ENCODE assay signal across 11 cellular contexts in genomic region chr17:40534431-40535189, GRCh38. TPM values are rescaled to one million over a fixed set of nuclear protein-coding genes. Genes with fewer than 3 reads are reported as not detected.
DNase-seq lines count a peak whose midpoint lies in the region; ATAC-seq and TF ChIP-seq lines count a peak whose summit lies in the region.
"Had no signal": no experiment of that assay in that cellular context is flagged by ENCODE, and none has a peak within 500 bp of the region (broad histone marks: within the 10 kb centered on the region; RNA-seq: fewer than 3 reads in every experiment).

No MANE protein-coding gene starts in this region.

- ATAC-seq in GM23338 (peak; percentile 22; the same call in 2 of the 3 replicates), SK-N-SH treated with all-trans-retinoic acid at 6 μM for 48 hours (no peak), psoas muscle (no peak)
- no peak for ATAC-seq in effector memory CD8-positive, alpha-beta T cell (replicated peaks)

- no peaks in the 10 kb centered on the region for H3F3A ChIP-seq in GM23338 (replicated peaks; ENCODE audit: low read depth)

- no peaks in the 10 kb centered on the region for H3K27me3 ChIP-seq in BLaER1
- no peaks in the 10 kb centered on the region for H3K27me3 ChIP-seq in GM23338 (ENCODE audit: insufficient read depth)
- H3K27me3 ChIP-seq in psoas muscle (ENCODE audit: insufficient read depth in 3 of 3, low read length in 2 of 3): no peaks in the 10 kb centered on the region

- H3K36me3 ChIP-seq in BLaER1 (no peaks in the 10 kb centered on the region), GM23338 (ENCODE audit: insufficient read depth) (no peaks in the 10 kb centered on the region), psoas muscle (ENCODE audit: insufficient read depth in 1 of 2, low read depth in 1 of 2) (no peaks in the 10 kb centered on the region)

- DNase-seq in GM23338 (ENCODE audit: low spot score): no peak
- DNase-seq in effector memory CD8-positive, alpha-beta T cell: no peak
- DNase-seq in osteocyte (ENCODE audit: extremely low spot score, unreplicated experiment): no peak
- no peak for DNase-seq in stimulated activated CD4-positive, alpha-beta T cell treated with anti-CD3 and anti-CD28 coated beads, Interleukin-4, amount 100 ng/mL, for 1 hour
- DNase-seq in ecto neural progenitor cell (ENCODE audit: low spot score): no peak
- DNase-seq in psoas muscle: no peak
- DNase-seq: glutamatergic neuron, NCI-H1436 treated with DMSO at 0.1 percent for 48 hours had no signal

- H3K4me3 Mint-ChIP-seq in GM23338 (no peak overlapping the region), osteocyte (ENCODE audit: unreplicated experiment) (no peak overlapping the region)
- H3K4me3 Mint-ChIP-seq in effector memory CD8-positive, alpha-beta T cell: peak overlapping the region; percentile 33 to 48

- no peak overlapping the region for H3K4me3 ChIP-seq in BLaER1
- no peak overlapping the region for H3K4me3 ChIP-seq in GM23338
- no peak overlapping the region for H3K4me3 ChIP-seq in psoas muscle

- no peak overlapping the region for H3K27ac Mint-ChIP-seq in GM23338
- peak overlapping the region; percentile 98 for H3K27ac Mint-ChIP-seq in effector memory CD8-positive, alpha-beta T cell
- peak overlapping the region; percentile 90 for H3K27ac Mint-ChIP-seq in osteocyte (ENCODE audit: unreplicated experiment)

- no peaks in the 10 kb centered on the region for H3K36me3 Mint-ChIP-seq in GM23338 (ENCODE audit: low read depth)
- H3K36me3 Mint-ChIP-seq in effector memory CD8-positive, alpha-beta T cell (ENCODE audit: insufficient read depth): peaks cover 17% of the 10 kb centered on the region
- H3K36me3 Mint-ChIP-seq in osteocyte (ENCODE audit: unreplicated experiment): no peaks in the 10 kb centered on the region

- peak overlapping the region; percentile 18; the same call in 1 of the 2 replicates for H3K27ac ChIP-seq in BLaER1
- H3K27ac ChIP-seq in GM23338 (ENCODE audit: low read depth): no peak overlapping the region
- H3K27ac ChIP-seq in psoas muscle: no peak overlapping the region

- H3K4me1 Mint-ChIP-seq in GM23338 (peaks cover 24% of the 10 kb centered on the region), osteocyte (ENCODE audit: unreplicated experiment) (peaks cover 84% of the 10 kb centered on the region)
- peaks cover 64 to 71% of the 10 kb centered on the region in 2 donors for H3K4me1 Mint-ChIP-seq in effector memory CD8-positive, alpha-beta T cell (ENCODE audit: low read depth in 2 of 2)

- H3K4me2 ChIP-seq in BLaER1: peak overlapping the region; percentile 52; the same call in 1 of the 2 replicates
- no peak overlapping the region for H3K4me2 ChIP-seq in GM23338

- TF ChIP-seq CTCF in GM23338 (conservative IDR thresholded peaks at IDR 0.05; ENCODE audit: low read depth in 2 of 2) (no peak), osteocyte (IDR thresholded peaks at IDR 0.05) (no peak), psoas muscle (IDR thresholded peaks at IDR 0.05) (no peak)

- no peak overlapping the region for H2AFZ ChIP-seq in GM23338

- WGBS in psoas muscle, 3 donors: 87 to 91% (median 88%) methylated on average over 11 of the region's 11 CpGs

- H3K9me3 Mint-ChIP-seq in GM23338 (no peaks in the 10 kb centered on the region; the same call in 1 of the 3 replicates), osteocyte (ENCODE audit: unreplicated experiment) (no peaks in the 10 kb centered on the region)
- H3K9me3 Mint-ChIP-seq in effector memory CD8-positive, alpha-beta T cell: no peaks in the 10 kb centered on the region

- no peaks in the 10 kb centered on the region for H4K20me1 ChIP-seq in BLaER1
- no peaks in the 10 kb centered on the region for H4K20me1 ChIP-seq in GM23338 (replicated peaks; ENCODE audit: insufficient read depth)

- peaks cover 85% of the 10 kb centered on the region for H3K4me1 ChIP-seq in BLaER1
- peaks cover 4% of the 10 kb centered on the region; the same call in 1 of the 2 replicates for H3K4me1 ChIP-seq in GM23338 (ENCODE audit: insufficient read depth)
- H3K4me1 ChIP-seq in psoas muscle: peaks cover 34% of the 10 kb centered on the region

- H3K9me3 ChIP-seq in BLaER1 (no peaks in the 10 kb centered on the region), psoas muscle (no peaks in the 10 kb centered on the region)

- no peaks in the 10 kb centered on the region for H3K9me2 ChIP-seq in GM23338 (ENCODE audit: insufficient read depth)

- no peak overlapping the region for H3K9ac ChIP-seq in BLaER1

- no peaks in the 10 kb centered on the region for H3K79me2 ChIP-seq in GM23338 (replicated peaks; ENCODE audit: insufficient read depth)

- intact Hi-C loops in psoas muscle (cut with DNase I): loop anchor here (5.0 to 10.0 kb wide), 4 partner anchors 92 to 230 kb away; partner anchors contain the start of genes IGFBP4 (in 1 of the 2) and RARA (in 1 of the 2)

- H3K27me3 Mint-ChIP-seq in GM23338 (ENCODE audit: insufficient read depth, low read depth, poor library complexity) (peaks cover 23% of the 10 kb centered on the region), osteocyte (ENCODE audit: unreplicated experiment) (no peaks in the 10 kb centered on the region)
- H3K27me3 Mint-ChIP-seq in effector memory CD8-positive, alpha-beta T cell: no peaks in the 10 kb centered on the region

TF ChIP-seq in GM23338, 12 proteins besides CTCF, POLR2A, EP300 and RAD21 (continues in another document):
- TF ChIP-seq STAT1 (IDR thresholded peaks at IDR 0.05; ENCODE audit: unreplicated experiment) (no peak), ZNF114 (CRISPR knock-in tag; IDR thresholded peaks at IDR 0.05) (no peak)
- TF ChIP-seq, protein P1, sequence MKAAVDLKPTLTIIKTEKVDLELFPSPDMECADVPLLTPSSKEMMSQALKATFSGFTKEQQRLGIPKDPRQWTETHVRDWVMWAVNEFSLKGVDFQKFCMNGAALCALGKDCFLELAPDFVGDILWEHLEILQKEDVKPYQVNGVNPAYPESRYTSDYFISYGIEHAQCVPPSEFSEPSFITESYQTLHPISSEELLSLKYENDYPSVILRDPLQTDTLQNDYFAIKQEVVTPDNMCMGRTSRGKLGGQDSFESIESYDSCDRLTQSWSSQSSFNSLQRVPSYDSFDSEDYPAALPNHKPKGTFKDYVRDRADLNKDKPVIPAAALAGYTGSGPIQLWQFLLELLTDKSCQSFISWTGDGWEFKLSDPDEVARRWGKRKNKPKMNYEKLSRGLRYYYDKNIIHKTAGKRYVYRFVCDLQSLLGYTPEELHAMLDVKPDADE (IDR thresholded peaks at IDR 0.05): no peak

TF ChIP-seq in SK-N-SH treated with all-trans-retinoic acid at 6 μM for 48 hours, 23 proteins besides CTCF, POLR2A, EP300 and RAD21:
- TF ChIP-seq ZFP30 (CRISPR knock-in tag; IDR thresholded peaks at IDR 0.05): no peak
- no peak for TF ChIP-seq ESRRG (CRISPR knock-in tag; IDR thresholded peaks at IDR 0.05)
- TF ChIP-seq ZC3H10 (CRISPR knock-in tag; IDR thresholded peaks at IDR 0.05): no peak
- no peak for TF ChIP-seq CSDC2 (CRISPR knock-in tag; IDR thresholded peaks at IDR 0.05)
- no peak for TF ChIP-seq ZNF565 (CRISPR knock-in tag; conservative IDR thresholded peaks at IDR 0.05; ENCODE audit: low read depth)
- TF ChIP-seq, protein P2, sequence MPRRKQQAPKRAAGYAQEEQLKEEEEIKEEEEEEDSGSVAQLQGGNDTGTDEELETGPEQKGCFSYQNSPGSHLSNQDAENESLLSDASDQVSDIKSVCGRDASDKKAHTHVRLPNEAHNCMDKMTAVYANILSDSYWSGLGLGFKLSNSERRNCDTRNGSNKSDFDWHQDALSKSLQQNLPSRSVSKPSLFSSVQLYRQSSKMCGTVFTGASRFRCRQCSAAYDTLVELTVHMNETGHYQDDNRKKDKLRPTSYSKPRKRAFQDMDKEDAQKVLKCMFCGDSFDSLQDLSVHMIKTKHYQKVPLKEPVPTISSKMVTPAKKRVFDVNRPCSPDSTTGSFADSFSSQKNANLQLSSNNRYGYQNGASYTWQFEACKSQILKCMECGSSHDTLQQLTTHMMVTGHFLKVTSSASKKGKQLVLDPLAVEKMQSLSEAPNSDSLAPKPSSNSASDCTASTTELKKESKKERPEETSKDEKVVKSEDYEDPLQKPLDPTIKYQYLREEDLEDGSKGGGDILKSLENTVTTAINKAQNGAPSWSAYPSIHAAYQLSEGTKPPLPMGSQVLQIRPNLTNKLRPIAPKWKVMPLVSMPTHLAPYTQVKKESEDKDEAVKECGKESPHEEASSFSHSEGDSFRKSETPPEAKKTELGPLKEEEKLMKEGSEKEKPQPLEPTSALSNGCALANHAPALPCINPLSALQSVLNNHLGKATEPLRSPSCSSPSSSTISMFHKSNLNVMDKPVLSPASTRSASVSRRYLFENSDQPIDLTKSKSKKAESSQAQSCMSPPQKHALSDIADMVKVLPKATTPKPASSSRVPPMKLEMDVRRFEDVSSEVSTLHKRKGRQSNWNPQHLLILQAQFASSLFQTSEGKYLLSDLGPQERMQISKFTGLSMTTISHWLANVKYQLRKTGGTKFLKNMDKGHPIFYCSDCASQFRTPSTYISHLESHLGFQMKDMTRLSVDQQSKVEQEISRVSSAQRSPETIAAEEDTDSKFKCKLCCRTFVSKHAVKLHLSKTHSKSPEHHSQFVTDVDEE (CRISPR knock-in tag; IDR thresholded peaks at IDR 0.05): no peak
- no peak for TF ChIP-seq ZNF8 (CRISPR knock-in tag; IDR thresholded peaks at IDR 0.05)

RNA-seq across cellular contexts. Expression of gene CCR7, which starts 30.7 kb away (rescaled TPM):
- 0.59 TPM in 1 of 2 replicates, not detected in the other for total RNA-seq in GM23338 (2014; rRNA removed; shearing (Covaris generic))
- 0.37 and 0.75 TPM in 2 replicates for polyA plus RNA-seq in GM23338 (2016; fragmentation: Nextera tagmentation; extraction: Ambion mirVana)
- total RNA-seq in osteocyte: 0.21 TPM in 1 of 2 replicates, not detected in the other
- under 1 TPM; 0.20 to 0.24 (median 0.21) TPM for total RNA-seq in psoas muscle
- under 1 TPM in 2 of 3 donors, not detected in 1; 0.08 to 0.09 TPM for polyA plus RNA-seq in psoas muscle
- total RNA-seq: myocyte had no signal

RNA-seq across cellular contexts. Expression of gene TNS4, which starts 33.2 kb away (rescaled TPM):
- 0.08 and 4.9 TPM in 2 replicates for total RNA-seq in GM23338 (2014; rRNA removed; shearing (Covaris generic))
- polyA plus RNA-seq in GM23338 (2016; fragmentation: Nextera tagmentation; extraction: Ambion mirVana) (0.31 and 0.64 TPM in 2 replicates), psoas muscle (under 1 TPM in 1 of 3 donors, not detected in 2; 0.04 TPM)
- total RNA-seq in osteocyte (0.21 and 0.73 TPM in 2 replicates), psoas muscle (under 1 TPM in 1 of 4 donors, not detected in 3; 0.06 TPM)
- total RNA-seq: myocyte had no signal

Comparison
In these comparisons a context has a peak if more than half of its experiments do, and no peak if none do; other contexts are left out.
1. H3K4me3 Mint-ChIP-seq: peak in effector memory CD8-positive, alpha-beta T cell (2 of 2); none in GM23338 (single experiment) and osteocyte (single experiment).